ENCODE assay signal across 12 cellular contexts in genomic region chr5:60883229-60883628, GRCh38. TPM values are rescaled to one million over a fixed set of nuclear protein-coding genes. Genes with fewer than 3 reads are reported as not detected.
A peak's percentile ranks its signal among the peaks of the same experiment; 100 is the strongest.
DNase-seq lines count a peak whose midpoint lies in the region; ATAC-seq, FAIRE-seq and TF ChIP-seq lines count a peak whose summit lies in the region.
"Had no signal": no experiment of that assay in that cellular context is flagged by ENCODE, and none has a peak within 500 bp of the region (broad histone marks: within the 10 kb centered on the region; RNA-seq: fewer than 3 reads in every experiment).

No MANE protein-coding gene starts in this region.

- H3K4me3 Mint-ChIP-seq in activated CD8-positive, alpha-beta memory T cell treated with anti-CD3 and anti-CD28 coated beads, Interleukin-2, amount 10 ng/mL, durations not matched to agents 7 days and 5 days, result no peak overlapping the region
- H3K4me3 Mint-ChIP-seq: nephron; stimulated activated naive CD8-positive, alpha-beta T cell treated with anti-CD3 and anti-CD28 coated beads, Interleukin-15, Interleukin-2, amounts not matched to agents 100 ng/mL and 50 ng/mL, for 24 hours had no signal

- CTCF ChIA-PET in activated CD8-positive, alpha-beta memory T cell treated with anti-CD3 and anti-CD28 coated beads, Interleukin-2, amount 10 ng/mL, durations not matched to agents 7 days and 5 days (lab: Charles Lee), result no interaction called here

- no peaks in the 10 kb centered on the region for H3K4me1 Mint-ChIP-seq in activated CD8-positive, alpha-beta memory T cell treated with anti-CD3 and anti-CD28 coated beads, Interleukin-2, amount 10 ng/mL, durations not matched to agents 7 days and 5 days
- H3K4me1 Mint-ChIP-seq: nephron had no signal

- no peaks in the 10 kb centered on the region for H3K27me3 Mint-ChIP-seq in activated CD8-positive, alpha-beta memory T cell treated with anti-CD3 and anti-CD28 coated beads, Interleukin-2, amount 10 ng/mL, durations not matched to agents 7 days and 5 days
- H3K27me3 Mint-ChIP-seq: stimulated activated naive CD8-positive, alpha-beta T cell treated with anti-CD3 and anti-CD28 coated beads, Interleukin-15, Interleukin-2, amounts not matched to agents 100 ng/mL and 50 ng/mL, for 24 hours had no signal

- H3K9me3 Mint-ChIP-seq in activated CD8-positive, alpha-beta memory T cell treated with anti-CD3 and anti-CD28 coated beads, Interleukin-2, amount 10 ng/mL, durations not matched to agents 7 days and 5 days (ENCODE audit: low read depth), result no peaks in the 10 kb centered on the region

- FAIRE-seq in A204.1 (lab: Jason Lieb, UNC), result peak; percentile 95
- FAIRE-seq: colon had no signal

- no peak overlapping the region for H3K4me3 ChIP-seq in fibroblast of villous mesenchyme (ENCODE audit: low read depth, low read length)

- TF ChIP-seq CTCF in GM12872 (IDR thresholded peaks at IDR 0.05; ENCODE audit: insufficient read depth, low read depth, low read length), result peak; percentile 44; the same call in 1 of the 3 replicates
- peak; percentile 51 for TF ChIP-seq CTCF in fibroblast of villous mesenchyme (IDR thresholded peaks at IDR 0.05; ENCODE audit: insufficient read depth, low read depth, low read length)

- H3K36me3 Mint-ChIP-seq in activated CD8-positive, alpha-beta memory T cell treated with anti-CD3 and anti-CD28 coated beads, Interleukin-2, amount 10 ng/mL, durations not matched to agents 7 days and 5 days, result peaks cover 13% of the 10 kb centered on the region

- DNase-seq in OCI-M1 (lab: John Stamatoyannopoulos, UW) (peak; percentile 59), fibroblast of villous mesenchyme (ENCODE audit: low read depth) (peak; percentile 4), NCI-H510A treated with DMSO at 0.1 percent for 48 hours (lab: John Stamatoyannopoulos, UW) (no peak)
- DNase-seq in activated CD8-positive, alpha-beta memory T cell treated with anti-CD3 and anti-CD28 coated beads, Interleukin-2, amount 10 ng/mL, durations not matched to agents 7 days and 5 days, result no peak
- DNase-seq: T-helper 1 cell had no signal

- no peak overlapping the region for H3K27ac Mint-ChIP-seq in activated CD8-positive, alpha-beta memory T cell treated with anti-CD3 and anti-CD28 coated beads, Interleukin-2, amount 10 ng/mL, durations not matched to agents 7 days and 5 days
- H3K27ac Mint-ChIP-seq: nephron; stimulated activated naive CD8-positive, alpha-beta T cell treated with anti-CD3 and anti-CD28 coated beads, Interleukin-15, Interleukin-2, amounts not matched to agents 100 ng/mL and 50 ng/mL, for 24 hours had no signal

- no peak for ATAC-seq in GM18498 (IDR thresholded peaks at IDR 0.05; ENCODE audit: unreplicated experiment)
- no peak for ATAC-seq in activated CD8-positive, alpha-beta memory T cell treated with anti-CD3 and anti-CD28 coated beads, Interleukin-2, amount 10 ng/mL, durations not matched to agents 7 days and 5 days
- no peak for ATAC-seq in HG03432 (IDR thresholded peaks at IDR 0.05; ENCODE audit: unreplicated experiment)

RNA-seq across cellular contexts. Expression of gene ELOVL7, which starts 39.2 kb away (rescaled TPM):
- total RNA-seq in fibroblast of villous mesenchyme, result under 0.01 TPM in 1 of 2 replicates, not detected in the other
- under 1 TPM; 0.44 to 0.87 TPM for total RNA-seq in activated CD8-positive, alpha-beta memory T cell treated with anti-CD3 and anti-CD28 coated beads, Interleukin-2, amount 10 ng/mL, durations not matched to agents 7 days and 5 days

Comparison
In these comparisons a context has a peak if more than half of its experiments do, and no peak if none do; other contexts are left out.
1. DNase-seq: peak in OCI-M1 (single experiment) and fibroblast of villous mesenchyme (single experiment); none in activated CD8-positive, alpha-beta memory T cell treated with anti-CD3 and anti-CD28 coated beads, Interleukin-2, amount 10 ng/mL, durations not matched to agents 7 days and 5 days (single experiment) and NCI-H510A treated with DMSO at 0.1 percent for 48 hours (single experiment).